In genomic region chr14:28629328-28630004, GRCh38 we compare ENCODE assay signal across 18 cellular contexts.
"Had no signal": no experiment of that assay in that cellular context is flagged by ENCODE, and none has a peak within 500 bp of the region (broad histone marks: within the 10 kb centered on the region; RNA-seq: fewer than 3 reads in every experiment).

No MANE protein-coding gene starts in this region.

- H3K4me3 Mint-ChIP-seq: naive thymus-derived CD4-positive, alpha-beta T cell; stimulated activated memory B cell treated with anti-CD40 and anti-IgM and Interleukin-4, amounts not matched to agents 10 μg/mL and 1 μg/mL and 100 μg/mL, for 72 hours; stimulated activated naive CD8-positive, alpha-beta T cell treated with anti-CD3 and anti-CD28 coated beads, Interleukin-15, Interleukin-2, amounts not matched to agents 100 ng/mL and 50 ng/mL, for 24 hours had no signal

- H3K4me1 Mint-ChIP-seq: naive thymus-derived CD4-positive, alpha-beta T cell; stimulated activated memory B cell treated with anti-CD40 and anti-IgM and Interleukin-4, amounts not matched to agents 10 μg/mL and 1 μg/mL and 100 μg/mL, for 72 hours had no signal

- H3K36me3 Mint-ChIP-seq: naive thymus-derived CD4-positive, alpha-beta T cell; stimulated activated memory B cell treated with anti-CD40 and anti-IgM and Interleukin-4, amounts not matched to agents 10 μg/mL and 1 μg/mL and 100 μg/mL, for 72 hours had no signal

- H3K36me3 ChIP-seq: neutrophil, spleen, tibial artery, upper lobe of left lung, vagina had no signal

- H3K4me3 ChIP-seq: hepatocyte, psoas muscle, spleen, tibial artery, upper lobe of left lung, vagina had no signal

- DNase-seq: dermis blood vessel endothelial cell; foreskin melanocyte; head of caudate nucleus; left colon; naive thymus-derived CD4-positive, alpha-beta T cell; psoas muscle; retina; spleen; stimulated activated CD4-positive, alpha-beta T cell treated with anti-CD3 and anti-CD28 coated beads, Interleukin-15, amount 100 ng/mL, for 24 hours; stimulated activated CD4-positive, alpha-beta T cell treated with anti-CD3 and anti-CD28 coated beads, Interleukin-1b, Interleukin-23, amount 100 ng/mL, for 48 hours; stimulated activated CD4-positive, alpha-beta T cell treated with anti-CD3 and anti-CD28 coated beads, Interleukin-4, amount 100 ng/mL, for 24 hours; tibial artery; upper lobe of left lung had no signal

- H3K4me1 ChIP-seq: psoas muscle, spleen, tibial artery, upper lobe of left lung, vagina had no signal

- H3K27me3 ChIP-seq: hepatocyte, neutrophil, tibial artery, upper lobe of left lung, vagina had no signal

- H3K9me3 ChIP-seq: neutrophil, tibial artery, upper lobe of left lung, vagina had no signal

- H3K27me3 Mint-ChIP-seq: naive thymus-derived CD4-positive, alpha-beta T cell; stimulated activated memory B cell treated with anti-CD40 and anti-IgM and Interleukin-4, amounts not matched to agents 10 μg/mL and 1 μg/mL and 100 μg/mL, for 72 hours; stimulated activated naive CD8-positive, alpha-beta T cell treated with anti-CD3 and anti-CD28 coated beads, Interleukin-15, Interleukin-2, amounts not matched to agents 100 ng/mL and 50 ng/mL, for 24 hours had no signal

- H3K27ac Mint-ChIP-seq: naive thymus-derived CD4-positive, alpha-beta T cell; stimulated activated memory B cell treated with anti-CD40 and anti-IgM and Interleukin-4, amounts not matched to agents 10 μg/mL and 1 μg/mL and 100 μg/mL, for 72 hours; stimulated activated naive CD8-positive, alpha-beta T cell treated with anti-CD3 and anti-CD28 coated beads, Interleukin-15, Interleukin-2, amounts not matched to agents 100 ng/mL and 50 ng/mL, for 24 hours had no signal
